Comparison of ENCODE assay signal across 17 cellular contexts in genomic region chr1:234891427-234891826, GRCh38.
A peak's percentile ranks its signal among the peaks of the same experiment; 100 is the strongest.
DNase-seq lines count a peak whose midpoint lies in the region; ATAC-seq and TF ChIP-seq lines count a peak whose summit lies in the region.
"Had no signal": no experiment of that assay in that cellular context is flagged by ENCODE, and none has a peak within 500 bp of the region (broad histone marks: within the 10 kb centered on the region; RNA-seq: fewer than 3 reads in every experiment).

No MANE protein-coding gene starts in this region.

- no peak for ATAC-seq in HG03108 (IDR thresholded peaks at IDR 0.05; ENCODE audit: unreplicated experiment)
- ATAC-seq: SK-N-SH treated with all-trans-retinoic acid at 6 μM for 48 hours had no signal

- no peak overlapping the region for H3K14ac ChIP-seq in mesenchymal stem cell (ENCODE audit: low read length in 2 of 2)

- H4K91ac ChIP-seq in mesenchymal stem cell (ENCODE audit: low read length) = no peak overlapping the region

- H3K79me1 ChIP-seq in mesenchymal stem cell (replicated peaks; ENCODE audit: low read length, poor library complexity, severe bottlenecking) = no peaks in the 10 kb centered on the region

- H2BK12ac ChIP-seq in mesenchymal stem cell (ENCODE audit: low read length in 2 of 2) = no peak overlapping the region

- no peak overlapping the region for H2AFZ ChIP-seq in mesenchymal stem cell (ENCODE audit: low read depth, low read length)

- no peaks in the 10 kb centered on the region for H3K36me3 ChIP-seq in mesenchymal stem cell (ENCODE audit: control insufficient read depth in 1 of 2, insufficient read depth in 2 of 2, low read depth in 1 of 2, low read length in 2 of 2)
- H3K36me3 ChIP-seq: Peyer's patch had no signal

- no peak overlapping the region for H3K9ac ChIP-seq in mesenchymal stem cell (ENCODE audit: low read length)

- DNase-seq in T-helper 1 cell (no peak), DMS53 treated with DMSO at 0.1 percent for 48 hours (lab: John Stamatoyannopoulos, UW; ENCODE audit: unreplicated experiment) (peak; percentile 13), amniotic epithelial cell (ENCODE audit: low read depth) (peak; percentile 38), mesenchymal stem cell (no peak), glutamatergic neuron (no peak), EL (no peak)
- DNase-seq: AML-193; CD4-positive, alpha-beta T cell; H7; NCI-H146; NCI-H226; NCI-H748 treated with DMSO at 0.1 percent for 48 hours; Peyer's patch; Right ventricle myocardium superior had no signal

- TF ChIP-seq CTCF in glutamatergic neuron (IDR thresholded peaks at IDR 0.05; ENCODE audit: partially characterized antibody, unreplicated experiment) = no peak

- no peaks in the 10 kb centered on the region for H3K27me3 ChIP-seq in mesenchymal stem cell (ENCODE audit: control insufficient read depth in 1 of 2, insufficient read depth in 1 of 2, low read length in 2 of 2)
- H3K27me3 ChIP-seq: Peyer's patch had no signal

- peak overlapping the region; percentile 13 for H3K27ac Mint-ChIP-seq in T-helper 1 cell treated with Interleukin-12 subunit alpha and Interleukin-12 subunit beta and Interleukin-4 antibody, amounts not matched to agents 30 μg/mL and 1 μg/mL, for 36 hours
- H3K27ac Mint-ChIP-seq in glutamatergic neuron (ENCODE audit: unreplicated experiment) = no peak overlapping the region
- H3K27ac Mint-ChIP-seq: CD4-positive, alpha-beta T cell had no signal

- H3K9me3 ChIP-seq in mesenchymal stem cell (ENCODE audit: control insufficient read depth, low read length) = no peaks in the 10 kb centered on the region
- H3K9me3 ChIP-seq: Peyer's patch had no signal

- H3K23ac ChIP-seq in mesenchymal stem cell (ENCODE audit: low read length in 2 of 2) = no peak overlapping the region

- H3K4ac ChIP-seq in mesenchymal stem cell (ENCODE audit: low read depth in 1 of 2, low read length in 2 of 2) = no peak overlapping the region

- H3K9me3 Mint-ChIP-seq in T-helper 1 cell treated with Interleukin-12 subunit alpha and Interleukin-12 subunit beta and Interleukin-4 antibody, amounts not matched to agents 30 μg/mL and 1 μg/mL, for 36 hours = peaks cover 10% of the 10 kb centered on the region
- H3K9me3 Mint-ChIP-seq in glutamatergic neuron (ENCODE audit: unreplicated experiment) = peaks cover 9% of the 10 kb centered on the region

- H3K4me1 ChIP-seq in mesenchymal stem cell (ENCODE audit: control insufficient read depth, insufficient read depth, low read depth, low read length) = peaks cover 10% of the 10 kb centered on the region
- H3K4me1 ChIP-seq: Peyer's patch had no signal

- no peak overlapping the region for H2BK5ac ChIP-seq in mesenchymal stem cell (ENCODE audit: low read depth, low read length, poor library complexity, severe bottlenecking)

- peaks cover 3% of the 10 kb centered on the region for H3K36me3 Mint-ChIP-seq in T-helper 1 cell treated with Interleukin-12 subunit alpha and Interleukin-12 subunit beta and Interleukin-4 antibody, amounts not matched to agents 30 μg/mL and 1 μg/mL, for 36 hours (ENCODE audit: low read depth)
- H3K36me3 Mint-ChIP-seq in glutamatergic neuron (ENCODE audit: unreplicated experiment) = no peaks in the 10 kb centered on the region

- no peak overlapping the region for H3K27ac ChIP-seq in mesenchymal stem cell (ENCODE audit: low read length, poor library complexity, severe bottlenecking)
- H3K27ac ChIP-seq: Peyer's patch had no signal

- no peak overlapping the region for H2BK15ac ChIP-seq in mesenchymal stem cell (ENCODE audit: low read depth, poor library complexity, severe bottlenecking)

- no peak overlapping the region for H3K4me3 Mint-ChIP-seq in T-helper 1 cell treated with Interleukin-12 subunit alpha and Interleukin-12 subunit beta and Interleukin-4 antibody, amounts not matched to agents 30 μg/mL and 1 μg/mL, for 36 hours
- H3K4me3 Mint-ChIP-seq in glutamatergic neuron (ENCODE audit: unreplicated experiment) = no peak overlapping the region
- H3K4me3 Mint-ChIP-seq: CD4-positive, alpha-beta T cell had no signal

- no peak overlapping the region for H3K4me3 ChIP-seq in mesenchymal stem cell (ENCODE audit: insufficient read depth in 1 of 2, low read depth in 1 of 2, low read length in 2 of 2)
- H3K4me3 ChIP-seq: Peyer's patch had no signal

- WGBS in mesenchymal stem cell = 95% methylated on average over 2 of the region's 3 CpGs

- H3K4me1 Mint-ChIP-seq in T-helper 1 cell treated with Interleukin-12 subunit alpha and Interleukin-12 subunit beta and Interleukin-4 antibody, amounts not matched to agents 30 μg/mL and 1 μg/mL, for 36 hours (ENCODE audit: low read depth) = peaks cover 46% of the 10 kb centered on the region
- peaks cover 13% of the 10 kb centered on the region for H3K4me1 Mint-ChIP-seq in glutamatergic neuron (ENCODE audit: low read depth, unreplicated experiment)

- H3K4me2 ChIP-seq in mesenchymal stem cell (ENCODE audit: low read length, poor library complexity, severe bottlenecking) = no peak overlapping the region

- peak overlapping the region; percentile 31 for H4K8ac ChIP-seq in mesenchymal stem cell (ENCODE audit: low read length)

- H3K18ac ChIP-seq in mesenchymal stem cell (ENCODE audit: low read depth in 1 of 2, low read length in 2 of 2) = no peak overlapping the region

- no peaks in the 10 kb centered on the region for H3K27me3 Mint-ChIP-seq in T-helper 1 cell treated with Interleukin-12 subunit alpha and Interleukin-12 subunit beta and Interleukin-4 antibody, amounts not matched to agents 30 μg/mL and 1 μg/mL, for 36 hours (ENCODE audit: low read depth)
- peaks cover 1% of the 10 kb centered on the region for H3K27me3 Mint-ChIP-seq in glutamatergic neuron (ENCODE audit: unreplicated experiment)
- H3K27me3 Mint-ChIP-seq: CD4-positive, alpha-beta T cell had no signal

- H2AK5ac ChIP-seq in mesenchymal stem cell (ENCODE audit: low read length, severe bottlenecking) = peak overlapping the region; percentile 60

- H2BK120ac ChIP-seq in mesenchymal stem cell (ENCODE audit: low read depth, low read length) = no peak overlapping the region

Comparison
In these comparisons a context has a peak if more than half of its experiments do, and no peak if none do; other contexts are left out.
1. DNase-seq: peak in DMS53 treated with DMSO at 0.1 percent for 48 hours (single experiment) and amniotic epithelial cell (single experiment); none in T-helper 1 cell (0 of 5), mesenchymal stem cell (single experiment), glutamatergic neuron (single experiment) and EL (single experiment).